In genomic region chr9:22863736-22864135, GRCh38 we compare ENCODE assay signal across 18 cellular contexts.
DNase-seq lines count a peak whose midpoint lies in the region; ATAC-seq and TF ChIP-seq lines count a peak whose summit lies in the region.
"Had no signal": no experiment of that assay in that cellular context is flagged by ENCODE, and none has a peak within 500 bp of the region (broad histone marks: within the 10 kb centered on the region; RNA-seq: fewer than 3 reads in every experiment).

No MANE protein-coding gene starts in this region.

- no peaks in the 10 kb centered on the region for H3K79me2 ChIP-seq in mesendoderm (ENCODE audit: control insufficient read depth, insufficient read depth, low read length)

- TF ChIP-seq CTCF in foreskin keratinocyte (conservative IDR thresholded peaks at IDR 0.05) = no peak

- H3K4me1 Mint-ChIP-seq in stimulated activated memory B cell treated with anti-CD40 and anti-IgM and Interleukin-4, amounts not matched to agents 10 μg/mL and 1 μg/mL and 100 μg/mL, for 72 hours = no peaks in the 10 kb centered on the region
- H3K4me1 Mint-ChIP-seq in CD8-positive, alpha-beta memory T cell = no peaks in the 10 kb centered on the region
- H3K4me1 Mint-ChIP-seq: GM23338 had no signal

- H2BK120ac ChIP-seq in mesendoderm (ENCODE audit: low read depth, low read length) = no peak overlapping the region

- DNase-seq in H7 = peak; percentile 7
- DNase-seq in ecto neural progenitor cell (ENCODE audit: low spot score) = peak; percentile 50
- DNase-seq in mesendoderm = peak; percentile 58
- no peak for DNase-seq in foreskin keratinocyte
- no peak for DNase-seq in CD8-positive, alpha-beta memory T cell
- DNase-seq in NCI-H1417 (lab: John Stamatoyannopoulos, UW) = no peak
- DNase-seq: 8988T; CD8-positive, alpha-beta T cell; COR-L47; DMS 273 treated with DMSO at 0.1 percent for 48 hours; DMS53; DND-41; EL; IMR-90 had no signal

- H3K27ac ChIP-seq in mesendoderm (ENCODE audit: low read depth, low read length) = no peak overlapping the region
- H3K27ac ChIP-seq in foreskin keratinocyte = no peak overlapping the region
- H3K27ac ChIP-seq in CD8-positive, alpha-beta memory T cell (ENCODE audit: low read depth, low read length) = no peak overlapping the region
- H3K27ac ChIP-seq: BLaER1 had no signal

- no peak overlapping the region for H3K9ac ChIP-seq in mesendoderm (ENCODE audit: low read length)
- H3K9ac ChIP-seq: BLaER1 had no signal

- no peak overlapping the region for H2BK5ac ChIP-seq in mesendoderm (ENCODE audit: low read length)

- H2BK15ac ChIP-seq in mesendoderm (replicated peaks; ENCODE audit: low read depth) = no peak overlapping the region

- H3K4me3 ChIP-seq in H7 (ENCODE audit: insufficient read depth, low read depth, low read length) (no peak overlapping the region), mesendoderm (ENCODE audit: low read length) (no peak overlapping the region)
- H3K4me3 ChIP-seq in CD8-positive, alpha-beta memory T cell (ENCODE audit: low read length) = no peak overlapping the region
- H3K4me3 ChIP-seq: BLaER1, GM12878, GM23338 had no signal

- no peak overlapping the region for H3K4ac ChIP-seq in mesendoderm (ENCODE audit: low read depth, low read length)

- H3K36me3 ChIP-seq in H7 (replicated peaks; ENCODE audit: control insufficient read depth, insufficient read depth, low read length) = no peaks in the 10 kb centered on the region
- no peaks in the 10 kb centered on the region for H3K36me3 ChIP-seq in mesendoderm (ENCODE audit: control insufficient read depth, insufficient read depth, low read length)
- H3K36me3 ChIP-seq in CD8-positive, alpha-beta memory T cell (ENCODE audit: insufficient read depth, low read length) = no peaks in the 10 kb centered on the region
- H3K36me3 ChIP-seq: BLaER1 had no signal

- H3K18ac ChIP-seq in mesendoderm (ENCODE audit: low read length) = no peak overlapping the region

- peaks cover 6% of the 10 kb centered on the region for H3K9me3 Mint-ChIP-seq in stimulated activated memory B cell treated with anti-CD40 and anti-IgM and Interleukin-4, amounts not matched to agents 10 μg/mL and 1 μg/mL and 100 μg/mL, for 72 hours
- peaks cover 6 to 18% (median 11%) of the 10 kb centered on the region in 5 donors for H3K9me3 Mint-ChIP-seq in CD8-positive, alpha-beta memory T cell

- no peak overlapping the region for H3K27ac Mint-ChIP-seq in stimulated activated memory B cell treated with anti-CD40 and anti-IgM and Interleukin-4, amounts not matched to agents 10 μg/mL and 1 μg/mL and 100 μg/mL, for 72 hours
- no peak overlapping the region for H3K27ac Mint-ChIP-seq in CD8-positive, alpha-beta memory T cell
- H3K27ac Mint-ChIP-seq: CD8-positive, alpha-beta T cell; GM23338 had no signal

- no peaks in the 10 kb centered on the region for H3K79me1 ChIP-seq in mesendoderm (ENCODE audit: low read length)

- no peak overlapping the region for H3K23ac ChIP-seq in mesendoderm (ENCODE audit: low read length)

- no peak overlapping the region for H3K56ac ChIP-seq in mesendoderm (ENCODE audit: low read length)

- H3K27me3 ChIP-seq in H7 (ENCODE audit: control insufficient read depth, insufficient read depth, low read length) (no peaks in the 10 kb centered on the region), mesendoderm (ENCODE audit: insufficient read depth, low read length, poor library complexity) (no peaks in the 10 kb centered on the region), foreskin keratinocyte (no peaks in the 10 kb centered on the region)
- H3K27me3 ChIP-seq in CD8-positive, alpha-beta memory T cell (ENCODE audit: insufficient read depth, low read length, poor library complexity, severe bottlenecking) = no peaks in the 10 kb centered on the region
- H3K27me3 ChIP-seq: BLaER1 had no signal

- WGBS in mesendoderm (ENCODE audit: extremely low coverage, insufficient coverage, low lambda C conversion rate) = no CpG with 5 or more reads among the region's 1 CpG

- CTCF ChIA-PET in CD8-positive, alpha-beta memory T cell (lab: Charles Lee) = no interaction called here

- POLR2A ChIA-PET in CD8-positive, alpha-beta memory T cell (lab: Charles Lee) = no interaction called here

- no peak overlapping the region for H4K8ac ChIP-seq in mesendoderm (ENCODE audit: low read depth, low read length)

- peak; percentile 16 for ATAC-seq in stimulated activated memory B cell treated with anti-CD40 and anti-IgM and Interleukin-4, amounts not matched to agents 10 μg/mL and 1 μg/mL and 100 μg/mL, for 72 hours
- ATAC-seq in foreskin keratinocyte = no peak
- ATAC-seq: CD8-positive, alpha-beta T cell; GM12878; GM23338 had no signal

- H2AK5ac ChIP-seq in mesendoderm (ENCODE audit: low read length) = no peak overlapping the region

- no peaks in the 10 kb centered on the region for H3K36me3 Mint-ChIP-seq in stimulated activated memory B cell treated with anti-CD40 and anti-IgM and Interleukin-4, amounts not matched to agents 10 μg/mL and 1 μg/mL and 100 μg/mL, for 72 hours
- no peaks in the 10 kb centered on the region for H3K36me3 Mint-ChIP-seq in CD8-positive, alpha-beta memory T cell
- H3K36me3 Mint-ChIP-seq: CD8-positive, alpha-beta T cell had no signal

- H4K5ac ChIP-seq in mesendoderm (ENCODE audit: low read length) = no peak overlapping the region

- no peak overlapping the region for H3K4me3 Mint-ChIP-seq in stimulated activated memory B cell treated with anti-CD40 and anti-IgM and Interleukin-4, amounts not matched to agents 10 μg/mL and 1 μg/mL and 100 μg/mL, for 72 hours
- no peak overlapping the region for H3K4me3 Mint-ChIP-seq in CD8-positive, alpha-beta memory T cell
- H3K4me3 Mint-ChIP-seq: CD8-positive, alpha-beta T cell; GM23338 had no signal

- H3K4me1 ChIP-seq in mesendoderm (ENCODE audit: control insufficient read depth, low read depth, low read length) (no peaks in the 10 kb centered on the region), foreskin keratinocyte (no peaks in the 10 kb centered on the region)
- H3K4me1 ChIP-seq in CD8-positive, alpha-beta memory T cell (ENCODE audit: insufficient read depth, low read length) = no peaks in the 10 kb centered on the region
- H3K4me1 ChIP-seq: BLaER1 had no signal

- H3K4me2 ChIP-seq in mesendoderm (ENCODE audit: low read length) = no peak overlapping the region
- H3K4me2 ChIP-seq: BLaER1, GM23338 had no signal

- no peaks in the 10 kb centered on the region for H3K27me3 Mint-ChIP-seq in stimulated activated memory B cell treated with anti-CD40 and anti-IgM and Interleukin-4, amounts not matched to agents 10 μg/mL and 1 μg/mL and 100 μg/mL, for 72 hours
- no peaks in the 10 kb centered on the region for H3K27me3 Mint-ChIP-seq in CD8-positive, alpha-beta memory T cell

- H3K9me3 ChIP-seq in CD8-positive, alpha-beta memory T cell (ENCODE audit: low read length) = no peaks in the 10 kb centered on the region

Comparison
In these comparisons a context has a peak if more than half of its experiments do, and no peak if none do; other contexts are left out.
1. DNase-seq: peak in H7 (single experiment), ecto neural progenitor cell (single experiment) and mesendoderm (single experiment); none in foreskin keratinocyte (0 of 2), CD8-positive, alpha-beta memory T cell (0 of 5) and NCI-H1417 (0 of 3).